Comparison of ENCODE assay signal across 1 cellular context in the genomic region with DNA sequence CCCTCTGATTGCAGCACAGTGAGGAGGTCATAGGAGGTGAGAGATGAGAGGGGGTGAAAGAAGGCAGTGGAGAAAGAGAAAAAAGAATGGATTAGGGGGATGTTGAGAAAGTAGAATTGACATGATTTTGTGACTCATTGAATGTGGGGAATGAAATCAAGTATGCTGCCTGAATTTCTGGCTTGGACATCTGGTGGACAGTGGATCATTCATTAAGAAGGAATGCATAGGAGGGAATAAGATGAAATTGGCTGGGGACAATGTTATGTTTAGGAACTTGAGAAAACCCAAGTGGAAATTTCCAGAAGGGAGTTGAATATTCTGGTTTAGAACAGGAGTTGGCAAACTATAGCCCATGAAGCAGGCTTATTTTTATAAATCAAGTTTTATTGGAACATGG. TPM values are rescaled to one million over a fixed set of nuclear protein-coding genes. Genes with fewer than 3 reads are reported as not detected.
"Had no signal": no experiment of that assay in that cellular context is flagged by ENCODE, and none has a peak within 500 bp of the region (broad histone marks: within the 10 kb centered on the region; RNA-seq: fewer than 3 reads in every experiment).

No MANE protein-coding gene starts in this region.

RNA-seq across cellular contexts. Expression of a gene that starts 7.0 kb away (rescaled TPM):
- total RNA-seq: ascending aorta had no signal
